ENCODE assay signal across 8 cellular contexts in the genomic region with DNA sequence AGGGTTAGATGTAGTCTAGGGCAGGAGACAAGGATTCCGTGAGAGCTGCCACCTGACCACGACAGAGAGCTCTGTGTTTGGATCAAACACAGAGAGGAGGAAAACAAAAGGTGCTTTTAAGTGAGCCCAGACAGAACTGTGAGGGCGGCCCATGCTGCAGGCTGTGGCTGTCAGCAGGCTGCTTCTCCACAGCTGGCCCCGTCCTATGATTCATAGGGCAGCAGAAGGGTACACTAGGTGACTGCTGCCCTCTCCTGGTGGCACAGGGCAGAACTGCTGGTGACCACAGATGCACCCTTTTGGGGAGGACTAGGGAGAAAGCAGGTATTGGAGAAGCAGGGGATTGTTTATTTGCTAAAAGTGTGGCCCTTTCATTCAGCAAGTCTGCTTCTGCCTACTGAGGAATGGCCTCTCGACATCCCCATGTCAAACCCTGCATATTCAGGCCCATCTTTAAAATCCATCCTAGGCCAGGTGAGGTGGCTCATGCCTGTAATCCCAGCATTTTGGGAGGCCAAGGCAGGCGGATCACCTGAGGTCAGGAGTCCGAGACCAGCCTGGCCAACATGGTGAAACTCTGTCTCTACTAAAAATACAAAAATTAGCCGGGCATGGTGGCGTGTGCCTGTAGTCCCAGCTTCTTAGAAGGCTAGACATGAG.
DNase-seq lines count a peak whose midpoint lies in the region; ATAC-seq and TF ChIP-seq lines count a peak whose summit lies in the region.
"Not testable (repeated sequence)": the region's sequence is repeated elsewhere in the genome, so short reads cannot be mapped to it uniquely, and the experiment has no call there.

No MANE protein-coding gene starts in this region.

- H3K79me2 ChIP-seq in hepatocyte, parathyroid adenoma: not testable (repeated sequence)

- not testable (repeated sequence) for H4K20me1 ChIP-seq in hepatocyte (ENCODE audit: insufficient read depth, poor library complexity, severe bottlenecking)

- H3K9me2 ChIP-seq in hepatocyte (replicated peaks; ENCODE audit: insufficient read depth): not testable (repeated sequence)

- not testable (repeated sequence) for H3K9me3 ChIP-seq in Peyer's patch; hepatocyte (ENCODE audit: low read depth); parathyroid adenoma (ENCODE audit: control insufficient read depth, low read length)

- BruUV-seq in Calu3 (replicated peaks; lab: Mats Ljungman, UMichigan): not testable (repeated sequence)

- CTCF ChIA-PET in Calu3 (lab: Charles Lee): interaction anchor here (1.1 kb wide), 1 partner anchor 134 kb away, joined by 3 read pairs; no protein-coding TSS in a partner anchor

- not testable (repeated sequence) for H3K27ac ChIP-seq in Peyer's patch, hepatocyte
- H3K27ac ChIP-seq in parathyroid adenoma: peak overlapping the region; percentile 37

- intact Hi-C loops in Calu3 (cut with micrococcal nuclease; ENCODE audit: unreplicated experiment): loop anchor here (10.0 kb wide), 2 partner anchors 135 to 235 kb away; no protein-coding TSS in a partner anchor

- not testable (repeated sequence) for H3K9me3 Mint-ChIP-seq in Calu3 (ENCODE audit: low read depth, unreplicated experiment); stimulated activated effector memory CD8-positive, alpha-beta T cell treated with anti-CD3 and anti-CD28 coated beads, Interleukin-12 subunit alpha, Interleukin-12 subunit beta, amount 100 ng/mL, for 72 hours

- H3K27me3 Mint-ChIP-seq in Calu3 (ENCODE audit: unreplicated experiment): not testable (repeated sequence)

- TF ChIP-seq POLR2A in Peyer's patch (IDR thresholded peaks at IDR 0.05): not testable (repeated sequence)

- not testable (repeated sequence) for H3K27ac Mint-ChIP-seq in Calu3 (ENCODE audit: unreplicated experiment); stimulated activated effector memory CD8-positive, alpha-beta T cell treated with anti-CD3 and anti-CD28 coated beads, Interleukin-12 subunit alpha, Interleukin-12 subunit beta, amount 100 ng/mL, for 72 hours

- H3K4me2 ChIP-seq in hepatocyte; parathyroid adenoma (ENCODE audit: low read length): not testable (repeated sequence)

- 63% methylated on average over 9 of the region's 9 CpGs for WGBS in hepatocyte (ENCODE audit: low lambda C conversion rate, missing lambda C conversion rate)

- not testable (repeated sequence) for H3K4me1 ChIP-seq in Peyer's patch; hepatocyte (ENCODE audit: insufficient read depth)
- peaks cover 14% of the 10 kb centered on the region for H3K4me1 ChIP-seq in parathyroid adenoma

- not testable (repeated sequence) for ATAC-seq in stimulated activated effector memory CD8-positive, alpha-beta T cell treated with anti-CD3 and anti-CD28 coated beads, Interleukin-12 subunit alpha, Interleukin-12 subunit beta, amount 100 ng/mL, for 72 hours

- DNase-seq in Calu3: peak; percentile 55
- DNase-seq in LHCN-M2 (ENCODE audit: low read depth): peak; percentile 84
- DNase-seq in Peyer's patch: peak; percentile 57 to 87 (median 78)
- peak; percentile 16 to 48 (median 33) for DNase-seq in activated CD8-positive, alpha-beta memory T cell treated with anti-CD3 and anti-CD28 coated beads for 48 hours (ENCODE audit: low read depth in 2 of 3, low spot score in 2 of 3)
- peak; percentile 50 for DNase-seq in cerebellar cortex (ENCODE audit: low spot score)
- DNase-seq in hepatocyte (ENCODE audit: low spot score): peak; percentile 89
- DNase-seq in stimulated activated effector memory CD8-positive, alpha-beta T cell treated with anti-CD3 and anti-CD28 coated beads, Interleukin-12 subunit alpha, Interleukin-12 subunit beta, amount 100 ng/mL, for 72 hours (ENCODE audit: low spot score in 2 of 2): peak; percentile 24 to 79

- H3K9ac ChIP-seq in parathyroid adenoma: not testable (repeated sequence)

- not testable (repeated sequence) for H3K4me3 Mint-ChIP-seq in Calu3 (ENCODE audit: low read depth, unreplicated experiment); stimulated activated effector memory CD8-positive, alpha-beta T cell treated with anti-CD3 and anti-CD28 coated beads, Interleukin-12 subunit alpha, Interleukin-12 subunit beta, amount 100 ng/mL, for 72 hours

- not testable (repeated sequence) for H2AFZ ChIP-seq in hepatocyte, parathyroid adenoma

- not testable (repeated sequence) for H3K27me3 ChIP-seq in Peyer's patch; hepatocyte; parathyroid adenoma (ENCODE audit: control insufficient read depth, insufficient read depth, low read length)

- not testable (repeated sequence) for H3K4me1 Mint-ChIP-seq in Calu3 (ENCODE audit: low read depth, unreplicated experiment)
- H3K4me1 Mint-ChIP-seq in stimulated activated effector memory CD8-positive, alpha-beta T cell treated with anti-CD3 and anti-CD28 coated beads, Interleukin-12 subunit alpha, Interleukin-12 subunit beta, amount 100 ng/mL, for 72 hours: peaks cover 19% of the 10 kb centered on the region

- TF ChIP-seq CTCF in Calu3 (IDR thresholded peaks at IDR 0.05; ENCODE audit: unreplicated experiment) (peak; percentile 46), Peyer's patch (IDR thresholded peaks at IDR 0.05) (peak; percentile 35 to 88 (median 77)), hepatocyte (IDR thresholded peaks at IDR 0.05; ENCODE audit: poor library complexity) (peak; percentile 74), parathyroid adenoma (IDR thresholded peaks at IDR 0.05) (peak; percentile 84)

- H3K36me3 ChIP-seq in Peyer's patch: peaks cover 0 to 28% (median 0%) of the 10 kb centered on the region in 3 donors
- H3K36me3 ChIP-seq in hepatocyte (replicated peaks; ENCODE audit: insufficient read depth, low read depth); parathyroid adenoma (ENCODE audit: control insufficient read depth, insufficient read depth, low read length): not testable (repeated sequence)

- H3K36me3 Mint-ChIP-seq in Calu3 (ENCODE audit: insufficient read depth, unreplicated experiment); stimulated activated effector memory CD8-positive, alpha-beta T cell treated with anti-CD3 and anti-CD28 coated beads, Interleukin-12 subunit alpha, Interleukin-12 subunit beta, amount 100 ng/mL, for 72 hours: not testable (repeated sequence)

- not testable (repeated sequence) for H3K4me3 ChIP-seq in Peyer's patch; hepatocyte; parathyroid adenoma (ENCODE audit: low read depth, low read length)

Comparison
In these comparisons a context has a peak if more than half of its experiments do, and no peak if none do; other contexts are left out.
1. DNase-seq: peak in every context shown above with its lines; median percentile 89 in hepatocyte; 84 in LHCN-M2; 78 in Peyer's patch; 55 in Calu3; 52 in stimulated activated effector memory CD8-positive, alpha-beta T cell treated with anti-CD3 and anti-CD28 coated beads, Interleukin-12 subunit alpha, Interleukin-12 subunit beta, amount 100 ng/mL, for 72 hours; 50 in cerebellar cortex; 33 in activated CD8-positive, alpha-beta memory T cell treated with anti-CD3 and anti-CD28 coated beads for 48 hours.